Comparison of ENCODE assay signal across 16 cellular contexts in the genomic region with DNA sequence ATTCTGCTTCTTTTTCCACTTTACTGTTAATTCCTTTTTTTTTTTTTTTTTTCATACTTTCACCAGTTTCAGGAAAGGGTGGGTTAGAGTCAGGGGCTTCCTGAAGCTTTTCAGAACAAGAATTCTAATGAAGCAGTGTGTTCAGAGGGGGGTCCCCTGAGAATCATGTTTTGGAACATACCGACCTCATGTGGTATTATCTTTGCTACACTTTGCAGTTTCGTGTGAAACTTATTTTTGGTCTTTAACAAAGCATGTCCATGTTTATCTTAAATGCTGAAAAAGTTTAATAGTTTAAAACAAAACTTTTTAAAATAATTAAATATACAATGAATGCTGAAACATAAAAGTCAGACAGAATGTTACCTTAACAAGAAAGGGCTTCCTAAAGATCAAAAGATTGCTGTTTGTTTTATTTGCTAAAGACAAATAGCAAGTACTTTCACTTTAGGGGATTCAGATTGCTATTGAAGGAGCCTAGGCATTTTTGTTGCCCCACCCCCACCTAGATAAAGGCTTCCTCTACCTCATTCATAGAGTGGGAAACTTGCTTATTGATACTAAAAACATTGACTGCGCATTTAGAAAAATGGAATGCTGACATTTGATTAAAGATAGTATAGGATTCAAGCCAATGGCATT. TPM values are rescaled to one million over a fixed set of nuclear protein-coding genes. Genes with fewer than 3 reads are reported as not detected.
DNase-seq lines count a peak whose midpoint lies in the region; ATAC-seq and FAIRE-seq lines count a peak whose summit lies in the region.
"Had no signal": no experiment of that assay in that cellular context is flagged by ENCODE, and none has a peak within 500 bp of the region (broad histone marks: within the 10 kb centered on the region; RNA-seq: fewer than 3 reads in every experiment).

No MANE protein-coding gene starts in this region.

- H3K4me3 Mint-ChIP-seq in stimulated activated naive B cell treated with anti-CD40 and anti-IgM and Interleukin-4, amounts not matched to agents 10 μg/mL and 1 μg/mL and 100 μg/mL, for 72 hours, result peak overlapping the region; percentile 53 to 74
- H3K4me3 Mint-ChIP-seq in T-cell, result no peak overlapping the region
- H3K4me3 Mint-ChIP-seq in activated T-cell treated with anti-CD3 and anti-CD28 coated beads, Interleukin-2, amount 50 U/mL, for 24 hours, result no peak overlapping the region
- H3K4me3 Mint-ChIP-seq: nephron progenitor cell had no signal

- DNase-seq in GM18507 (ENCODE audit: extremely low spot score, insufficient read length, low read depth) (no peak), T-cell (no peak)
- DNase-seq in stimulated activated naive B cell treated with anti-CD40 and anti-IgM and Interleukin-4, amounts not matched to agents 10 μg/mL and 1 μg/mL and 100 μg/mL, for 72 hours, result peak; percentile 58
- no peak for DNase-seq in activated T-cell treated with anti-CD3 and anti-CD28 coated beads, Interleukin-2, amount 50 U/mL, for 24 hours
- DNase-seq: amniotic stem cell, COR-L47, NCI-H1436 treated with DMSO at 0.1 percent for 48 hours, NCI-H82, nephron progenitor cell, SIG-M5, transverse colon had no signal

- FAIRE-seq in GM18507 (lab: Jason Lieb, UNC) (peak; percentile 76), endometrium (lab: Jason Lieb, UNC) (peak; percentile 53)
- FAIRE-seq: HTR-8/SVneo had no signal

- no peaks in the 10 kb centered on the region for H3K36me3 Mint-ChIP-seq in stimulated activated naive B cell treated with anti-CD40 and anti-IgM and Interleukin-4, amounts not matched to agents 10 μg/mL and 1 μg/mL and 100 μg/mL, for 72 hours
- no peaks in the 10 kb centered on the region for H3K36me3 Mint-ChIP-seq in T-cell
- H3K36me3 Mint-ChIP-seq in activated T-cell treated with anti-CD3 and anti-CD28 coated beads, Interleukin-2, amount 50 U/mL, for 24 hours (ENCODE audit: low read depth), result no peaks in the 10 kb centered on the region

- H3K4me1 Mint-ChIP-seq in stimulated activated naive B cell treated with anti-CD40 and anti-IgM and Interleukin-4, amounts not matched to agents 10 μg/mL and 1 μg/mL and 100 μg/mL, for 72 hours, result peaks cover 35 to 69% of the 10 kb centered on the region in 2 donors
- H3K4me1 Mint-ChIP-seq in T-cell, result peaks cover 7 to 9% (median 8%) of the 10 kb centered on the region in 3 donors
- peaks cover 20% of the 10 kb centered on the region for H3K4me1 Mint-ChIP-seq in activated T-cell treated with anti-CD3 and anti-CD28 coated beads, Interleukin-2, amount 50 U/mL, for 24 hours (ENCODE audit: low read depth)

- H3K9me3 Mint-ChIP-seq in stimulated activated naive B cell treated with anti-CD40 and anti-IgM and Interleukin-4, amounts not matched to agents 10 μg/mL and 1 μg/mL and 100 μg/mL, for 72 hours, result no peaks in the 10 kb centered on the region
- no peaks in the 10 kb centered on the region for H3K9me3 Mint-ChIP-seq in T-cell
- no peaks in the 10 kb centered on the region for H3K9me3 Mint-ChIP-seq in activated T-cell treated with anti-CD3 and anti-CD28 coated beads, Interleukin-2, amount 50 U/mL, for 24 hours
- H3K9me3 Mint-ChIP-seq: nephron progenitor cell had no signal

- peak; percentile 45 for ATAC-seq in HG03342 (IDR thresholded peaks at IDR 0.05; ENCODE audit: unreplicated experiment)
- ATAC-seq in stimulated activated naive B cell treated with anti-CD40 and anti-IgM and Interleukin-4, amounts not matched to agents 10 μg/mL and 1 μg/mL and 100 μg/mL, for 72 hours (replicated peaks), result peak; percentile 77 to 82
- ATAC-seq in T-cell (replicated peaks in 1 of 4), result no peak
- ATAC-seq in HG03135 (IDR thresholded peaks at IDR 0.05; ENCODE audit: unreplicated experiment), result no peak
- ATAC-seq: gastroesophageal sphincter had no signal

- no peaks in the 10 kb centered on the region for H3K27me3 Mint-ChIP-seq in stimulated activated naive B cell treated with anti-CD40 and anti-IgM and Interleukin-4, amounts not matched to agents 10 μg/mL and 1 μg/mL and 100 μg/mL, for 72 hours
- peaks cover 12 to 22% of the 10 kb centered on the region in 2 donors for H3K27me3 Mint-ChIP-seq in T-cell
- H3K27me3 Mint-ChIP-seq in activated T-cell treated with anti-CD3 and anti-CD28 coated beads, Interleukin-2, amount 50 U/mL, for 24 hours, result peaks cover 33% of the 10 kb centered on the region

- CTCF ChIA-PET in T-cell (lab: Charles Lee), result interaction anchor here (0.6 to 0.7 kb wide), 8 partner anchors 15 to 1108 kb away, joined by 3 to 10 read pairs (median 4); a partner anchor contains a TSS

- POLR2A ChIA-PET in T-cell (lab: Charles Lee), result interaction anchor here in 1 of 2 donors (0.7 kb wide), 1 partner anchor 11 kb away, joined by 4 read pairs; no protein-coding TSS in a partner anchor

- peak overlapping the region; percentile 95 for H3K27ac Mint-ChIP-seq in stimulated activated naive B cell treated with anti-CD40 and anti-IgM and Interleukin-4, amounts not matched to agents 10 μg/mL and 1 μg/mL and 100 μg/mL, for 72 hours
- H3K27ac Mint-ChIP-seq in T-cell, result no peak overlapping the region
- no peak overlapping the region for H3K27ac Mint-ChIP-seq in activated T-cell treated with anti-CD3 and anti-CD28 coated beads, Interleukin-2, amount 50 U/mL, for 24 hours
- H3K27ac Mint-ChIP-seq: nephron progenitor cell had no signal

RNA-seq across cellular contexts. Expression of a gene that starts 21.1 kb away (rescaled TPM):
- total RNA-seq in T-cell, result 10 to 100 TPM; 21.4 to 24.7 (median 23.3) TPM

Comparison
In these comparisons a context has a peak if more than half of its experiments do, and no peak if none do; other contexts are left out.
1. ATAC-seq: peak in HG03342 (single experiment) and stimulated activated naive B cell treated with anti-CD40 and anti-IgM and Interleukin-4, amounts not matched to agents 10 μg/mL and 1 μg/mL and 100 μg/mL, for 72 hours (2 of 2); none in T-cell (0 of 4) and HG03135 (single experiment).
2. H3K4me3 Mint-ChIP-seq: peak in stimulated activated naive B cell treated with anti-CD40 and anti-IgM and Interleukin-4, amounts not matched to agents 10 μg/mL and 1 μg/mL and 100 μg/mL, for 72 hours (2 of 2); none in T-cell (0 of 3) and activated T-cell treated with anti-CD3 and anti-CD28 coated beads, Interleukin-2, amount 50 U/mL, for 24 hours (single experiment).